8 cellular contexts compared by ENCODE assay signal in the genomic region with DNA sequence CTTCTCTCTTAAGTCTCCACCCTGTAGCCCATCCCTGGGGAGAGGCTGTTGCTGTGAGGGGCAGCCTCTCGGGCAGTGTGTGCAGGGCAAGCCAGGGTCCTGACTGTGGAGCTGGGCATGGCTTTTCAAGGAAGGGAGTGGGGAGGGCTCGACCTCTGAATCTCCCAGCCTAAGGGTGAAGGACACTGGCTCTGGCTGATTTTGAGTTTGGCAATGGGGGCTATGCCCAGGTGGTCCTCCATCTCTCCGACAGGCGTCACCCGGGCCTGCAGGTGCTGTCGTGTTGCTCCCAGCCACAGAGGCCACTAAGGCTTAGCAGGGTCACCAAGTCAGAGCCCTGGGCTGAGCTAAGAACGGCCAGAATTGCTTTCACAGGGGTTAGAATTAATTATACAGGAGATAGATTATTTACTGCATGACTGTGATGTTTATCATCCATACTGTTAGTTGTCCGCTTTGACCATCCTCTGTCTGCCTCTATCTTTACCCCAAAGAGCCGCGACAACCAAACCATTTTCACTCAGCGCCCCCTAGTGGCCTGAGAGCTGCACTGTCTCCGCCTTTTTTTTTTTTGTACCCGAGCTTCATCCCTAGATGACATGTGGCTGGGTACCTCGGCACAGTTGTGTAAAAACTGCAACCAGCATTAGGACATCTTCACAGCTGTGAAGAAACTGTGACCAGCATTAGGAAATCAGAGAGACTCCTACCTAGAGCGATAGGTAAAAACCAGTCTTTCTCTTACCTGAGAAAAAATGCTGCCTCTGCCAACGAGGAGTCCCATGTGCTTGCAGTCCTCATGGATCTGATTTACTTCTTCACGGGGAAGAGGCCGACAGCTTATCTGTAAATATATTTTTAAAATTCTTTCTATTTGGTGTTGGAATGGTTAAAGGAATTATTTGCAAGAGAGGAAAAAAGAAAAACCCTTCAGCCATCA. TPM values are rescaled to one million over a fixed set of nuclear protein-coding genes. Genes with fewer than 3 reads are reported as not detected.
A peak's percentile ranks its signal among the peaks of the same experiment; 100 is the strongest.
DNase-seq lines count a peak whose midpoint lies in the region; ATAC-seq and TF ChIP-seq lines count a peak whose summit lies in the region.

No MANE protein-coding gene starts in this region.

- H3K27ac Mint-ChIP-seq in progenitor cell of endocrine pancreas: no peak overlapping the region

- H3K4me3 Mint-ChIP-seq in progenitor cell of endocrine pancreas (ENCODE audit: low read depth): no peak overlapping the region

- TF ChIP-seq CTCF in RWPE2 (IDR thresholded peaks at IDR 0.05; ENCODE audit: poor library complexity, severe bottlenecking) (peak; percentile 97), progenitor cell of endocrine pancreas (IDR thresholded peaks at IDR 0.05; ENCODE audit: unreplicated experiment) (peak; percentile 93)

- H3K4me1 ChIP-seq in RWPE2 (ENCODE audit: insufficient read depth, poor library complexity, severe bottlenecking): no peaks in the 10 kb centered on the region

- H3K4me1 Mint-ChIP-seq in progenitor cell of endocrine pancreas (ENCODE audit: low read depth): no peaks in the 10 kb centered on the region

- H3K36me3 Mint-ChIP-seq in progenitor cell of endocrine pancreas (ENCODE audit: insufficient read depth): no peaks in the 10 kb centered on the region

- H3K4me3 ChIP-seq in RWPE2 (ENCODE audit: severe bottlenecking): no peak overlapping the region

- H3K9me3 ChIP-seq in RWPE2 (ENCODE audit: severe bottlenecking): no peaks in the 10 kb centered on the region

- H3K27ac ChIP-seq in RWPE2 (ENCODE audit: poor library complexity, severe bottlenecking): no peak overlapping the region

- no peaks in the 10 kb centered on the region for H3K36me3 ChIP-seq in RWPE2 (ENCODE audit: low read depth)

- ATAC-seq in GM21737 (IDR thresholded peaks at IDR 0.05; ENCODE audit: unreplicated experiment) (peak; percentile 68), RWPE2 (ENCODE audit: low read depth) (peak; percentile 44; the same call in 2 of the 3 replicates)

- peaks cover 17% of the 10 kb centered on the region for H3K27me3 Mint-ChIP-seq in progenitor cell of endocrine pancreas

- no peaks in the 10 kb centered on the region for H3K9me3 Mint-ChIP-seq in progenitor cell of endocrine pancreas (ENCODE audit: low read depth)

- H3K27me3 ChIP-seq in RWPE2 (ENCODE audit: insufficient read depth, poor library complexity, severe bottlenecking): peaks cover 7% of the 10 kb centered on the region

- DNase-seq in ELR (ENCODE audit: low read depth): peak; percentile 67
- DNase-seq in M059J (ENCODE audit: low read depth): peak; percentile 73
- no peak for DNase-seq in RWPE2 (ENCODE audit: low spot score)
- peak; percentile 18 for DNase-seq in activated gamma-delta T cell treated with anti-CD3 and anti-CD28 coated beads, Interleukin-2, amount 50 U/mL, for 16 hours (ENCODE audit: low read depth)
- DNase-seq in germinal center (ENCODE audit: low spot score): peak; percentile 65
- peak; percentile 39 for DNase-seq in progenitor cell of endocrine pancreas (ENCODE audit: low spot score, unreplicated experiment)
- DNase-seq in GOT3 (lab: John Stamatoyannopoulos, UW): no peak

RNA-seq across cellular contexts. Expression of a gene that starts 44.5 kb away (rescaled TPM):
- total RNA-seq in M059J (2014; rRNA removed; shearing (Covaris generic)): 0.07 TPM in 1 of 2 replicates, not detected in the other
- total RNA-seq in progenitor cell of endocrine pancreas: not detected in 2 replicates

Comparison
In these comparisons a context has a peak if more than half of its experiments do, and no peak if none do; other contexts are left out.
1. DNase-seq: peak in ELR (single experiment), M059J (single experiment), activated gamma-delta T cell treated with anti-CD3 and anti-CD28 coated beads, Interleukin-2, amount 50 U/mL, for 16 hours (single experiment), germinal center (single experiment) and progenitor cell of endocrine pancreas (single experiment); none in RWPE2 (single experiment) and GOT3 (single experiment).